In genomic region chr1:228867951-228868730, GRCh38 we compare ENCODE assay signal across 12 cellular contexts.
DNase-seq lines count a peak whose midpoint lies in the region; ATAC-seq, FAIRE-seq and TF ChIP-seq lines count a peak whose summit lies in the region.
"Had no signal": no experiment of that assay in that cellular context is flagged by ENCODE, and none has a peak within 500 bp of the region (broad histone marks: within the 10 kb centered on the region; RNA-seq: fewer than 3 reads in every experiment).

No MANE protein-coding gene starts in this region.

- WGBS in gastroesophageal sphincter (ENCODE audit: low coverage in 1 of 2), 2 donors: 74 to 100% methylated on average over 1 to 3 of the region's 12 CpGs

- CTCF ChIA-PET in WTC11 (lab: Charles Lee): no interaction called here

- POLR2A ChIA-PET in WTC11 (lab: Charles Lee): no interaction called here

- FAIRE-seq in RCC 7860 (lab: Jason Lieb, UNC): no peak

- no peak for TF ChIP-seq EP300 in gastroesophageal sphincter (IDR thresholded peaks at IDR 0.05)

- no peak for ATAC-seq in gastroesophageal sphincter
- no peak for ATAC-seq in WTC11

- no peaks in the 10 kb centered on the region for H3K4me1 ChIP-seq in uterus
- H3K4me1 ChIP-seq in gastroesophageal sphincter: no peaks in the 10 kb centered on the region
- H3K4me1 ChIP-seq: psoas muscle had no signal

- TF ChIP-seq CTCF in uterus (IDR thresholded peaks at IDR 0.05) (no peak), gastroesophageal sphincter (IDR thresholded peaks at IDR 0.05) (no peak), WTC11 (IDR thresholded peaks at IDR 0.05) (no peak)

- no peaks in the 10 kb centered on the region for H3K9me3 ChIP-seq in uterus
- H3K9me3 ChIP-seq in gastroesophageal sphincter: no peaks in the 10 kb centered on the region
- H3K9me3 ChIP-seq: psoas muscle had no signal

- no peaks in the 10 kb centered on the region for H3K27me3 Mint-ChIP-seq in WTC11 (ENCODE audit: low read depth)

- H3K4me3 ChIP-seq in uterus (no peak overlapping the region), gastroesophageal sphincter (no peak overlapping the region)
- H3K4me3 ChIP-seq: coronary artery, psoas muscle had no signal

- H3K36me3 ChIP-seq in uterus (no peaks in the 10 kb centered on the region), gastroesophageal sphincter (no peaks in the 10 kb centered on the region)

- H3K27ac ChIP-seq in uterus: no peak overlapping the region
- no peak overlapping the region for H3K27ac ChIP-seq in gastroesophageal sphincter
- H3K27ac ChIP-seq: coronary artery, psoas muscle had no signal

- H3K27me3 ChIP-seq in uterus: no peaks in the 10 kb centered on the region
- H3K27me3 ChIP-seq in gastroesophageal sphincter: no peaks in the 10 kb centered on the region

- no peak for TF ChIP-seq POLR2A in uterus (IDR thresholded peaks at IDR 0.05)
- TF ChIP-seq POLR2A in gastroesophageal sphincter (IDR thresholded peaks at IDR 0.05): no peak

- peak; percentile 3 for DNase-seq in DMS 273 treated with DMSO at 0.1 percent for 48 hours (lab: John Stamatoyannopoulos, UW)
- DNase-seq in NCI-H146 (lab: John Stamatoyannopoulos, UW): peak; percentile 82
- peak; percentile 32 for DNase-seq in NCI-H748 treated with DMSO at 0.1 percent for 48 hours (lab: John Stamatoyannopoulos, UW)
- DNase-seq in left kidney (ENCODE audit: low read depth, low spot score): peak; percentile 28
- no peak for DNase-seq in RCC 7860 (ENCODE audit: low spot score)
- no peak for DNase-seq in uterus
- no peak for DNase-seq in WTC11 (ENCODE audit: low spot score)
- DNase-seq: activated naive CD8-positive, alpha-beta T cell treated with anti-CD3 and anti-CD28 coated beads, Interleukin-2, amount 10 ng/mL, durations not matched to agents 7 days and 5 days; stimulated activated naive CD4-positive, alpha-beta T cell had no signal

- no peak overlapping the region for H3K27ac Mint-ChIP-seq in WTC11
- H3K27ac Mint-ChIP-seq: activated naive CD8-positive, alpha-beta T cell treated with anti-CD3 and anti-CD28 coated beads, Interleukin-2, amount 10 ng/mL, durations not matched to agents 7 days and 5 days had no signal

- intact Hi-C loops in uterus (cut with DNase I; ENCODE audit: low total_unique reads): no loop called here

- H3K36me3 Mint-ChIP-seq in WTC11: no peaks in the 10 kb centered on the region; the same call in 1 of the 2 replicates
- H3K36me3 Mint-ChIP-seq: activated naive CD8-positive, alpha-beta T cell treated with anti-CD3 and anti-CD28 coated beads, Interleukin-2, amount 10 ng/mL, durations not matched to agents 7 days and 5 days had no signal

- peaks cover 54% of the 10 kb centered on the region for H3K4me1 Mint-ChIP-seq in WTC11

- H3K9me3 Mint-ChIP-seq in WTC11: no peaks in the 10 kb centered on the region
- H3K9me3 Mint-ChIP-seq: activated naive CD8-positive, alpha-beta T cell treated with anti-CD3 and anti-CD28 coated beads, Interleukin-2, amount 10 ng/mL, durations not matched to agents 7 days and 5 days had no signal

- no peak overlapping the region for H3K4me3 Mint-ChIP-seq in WTC11
- H3K4me3 Mint-ChIP-seq: activated naive CD8-positive, alpha-beta T cell treated with anti-CD3 and anti-CD28 coated beads, Interleukin-2, amount 10 ng/mL, durations not matched to agents 7 days and 5 days had no signal

TF ChIP-seq in WTC11, 78 proteins besides CTCF, POLR2A, EP300 and RAD21 (continues in another document):
- TF ChIP-seq MXD4 (CRISPR knock-in tag; IDR thresholded peaks at IDR 0.05; ENCODE audit: borderline replicate concordance): no peak
- TF ChIP-seq SMAD3 (CRISPR knock-in tag; IDR thresholded peaks at IDR 0.05; ENCODE audit: borderline replicate concordance): no peak
- TF ChIP-seq ATF2 (CRISPR knock-in tag; IDR thresholded peaks at IDR 0.05; ENCODE audit: borderline replicate concordance, low read depth): no peak
- no peak for TF ChIP-seq ZNF416 (CRISPR knock-in tag; IDR thresholded peaks at IDR 0.05)
- TF ChIP-seq, protein P1, sequence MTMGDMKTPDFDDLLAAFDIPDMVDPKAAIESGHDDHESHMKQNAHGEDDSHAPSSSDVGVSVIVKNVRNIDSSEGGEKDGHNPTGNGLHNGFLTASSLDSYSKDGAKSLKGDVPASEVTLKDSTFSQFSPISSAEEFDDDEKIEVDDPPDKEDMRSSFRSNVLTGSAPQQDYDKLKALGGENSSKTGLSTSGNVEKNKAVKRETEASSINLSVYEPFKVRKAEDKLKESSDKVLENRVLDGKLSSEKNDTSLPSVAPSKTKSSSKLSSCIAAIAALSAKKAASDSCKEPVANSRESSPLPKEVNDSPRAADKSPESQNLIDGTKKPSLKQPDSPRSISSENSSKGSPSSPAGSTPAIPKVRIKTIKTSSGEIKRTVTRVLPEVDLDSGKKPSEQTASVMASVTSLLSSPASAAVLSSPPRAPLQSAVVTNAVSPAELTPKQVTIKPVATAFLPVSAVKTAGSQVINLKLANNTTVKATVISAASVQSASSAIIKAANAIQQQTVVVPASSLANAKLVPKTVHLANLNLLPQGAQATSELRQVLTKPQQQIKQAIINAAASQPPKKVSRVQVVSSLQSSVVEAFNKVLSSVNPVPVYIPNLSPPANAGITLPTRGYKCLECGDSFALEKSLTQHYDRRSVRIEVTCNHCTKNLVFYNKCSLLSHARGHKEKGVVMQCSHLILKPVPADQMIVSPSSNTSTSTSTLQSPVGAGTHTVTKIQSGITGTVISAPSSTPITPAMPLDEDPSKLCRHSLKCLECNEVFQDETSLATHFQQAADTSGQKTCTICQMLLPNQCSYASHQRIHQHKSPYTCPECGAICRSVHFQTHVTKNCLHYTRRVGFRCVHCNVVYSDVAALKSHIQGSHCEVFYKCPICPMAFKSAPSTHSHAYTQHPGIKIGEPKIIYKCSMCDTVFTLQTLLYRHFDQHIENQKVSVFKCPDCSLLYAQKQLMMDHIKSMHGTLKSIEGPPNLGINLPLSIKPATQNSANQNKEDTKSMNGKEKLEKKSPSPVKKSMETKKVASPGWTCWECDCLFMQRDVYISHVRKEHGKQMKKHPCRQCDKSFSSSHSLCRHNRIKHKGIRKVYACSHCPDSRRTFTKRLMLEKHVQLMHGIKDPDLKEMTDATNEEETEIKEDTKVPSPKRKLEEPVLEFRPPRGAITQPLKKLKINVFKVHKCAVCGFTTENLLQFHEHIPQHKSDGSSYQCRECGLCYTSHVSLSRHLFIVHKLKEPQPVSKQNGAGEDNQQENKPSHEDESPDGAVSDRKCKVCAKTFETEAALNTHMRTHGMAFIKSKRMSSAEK (CRISPR knock-in tag; IDR thresholded peaks at IDR 0.05; ENCODE audit: borderline replicate concordance): no peak
- no peak for TF ChIP-seq ZBTB21 (CRISPR knock-in tag; IDR thresholded peaks at IDR 0.05; ENCODE audit: borderline replicate concordance)
- TF ChIP-seq RORB (CRISPR knock-in tag; IDR thresholded peaks at IDR 0.05): no peak
- no peak for TF ChIP-seq HMGA2 (CRISPR knock-in tag; IDR thresholded peaks at IDR 0.05)
- no peak for TF ChIP-seq GABPB1 (CRISPR knock-in tag; IDR thresholded peaks at IDR 0.05)
- no peak for TF ChIP-seq OVOL2 (CRISPR knock-in tag; IDR thresholded peaks at IDR 0.05; ENCODE audit: borderline replicate concordance)
- TF ChIP-seq, protein P2, sequence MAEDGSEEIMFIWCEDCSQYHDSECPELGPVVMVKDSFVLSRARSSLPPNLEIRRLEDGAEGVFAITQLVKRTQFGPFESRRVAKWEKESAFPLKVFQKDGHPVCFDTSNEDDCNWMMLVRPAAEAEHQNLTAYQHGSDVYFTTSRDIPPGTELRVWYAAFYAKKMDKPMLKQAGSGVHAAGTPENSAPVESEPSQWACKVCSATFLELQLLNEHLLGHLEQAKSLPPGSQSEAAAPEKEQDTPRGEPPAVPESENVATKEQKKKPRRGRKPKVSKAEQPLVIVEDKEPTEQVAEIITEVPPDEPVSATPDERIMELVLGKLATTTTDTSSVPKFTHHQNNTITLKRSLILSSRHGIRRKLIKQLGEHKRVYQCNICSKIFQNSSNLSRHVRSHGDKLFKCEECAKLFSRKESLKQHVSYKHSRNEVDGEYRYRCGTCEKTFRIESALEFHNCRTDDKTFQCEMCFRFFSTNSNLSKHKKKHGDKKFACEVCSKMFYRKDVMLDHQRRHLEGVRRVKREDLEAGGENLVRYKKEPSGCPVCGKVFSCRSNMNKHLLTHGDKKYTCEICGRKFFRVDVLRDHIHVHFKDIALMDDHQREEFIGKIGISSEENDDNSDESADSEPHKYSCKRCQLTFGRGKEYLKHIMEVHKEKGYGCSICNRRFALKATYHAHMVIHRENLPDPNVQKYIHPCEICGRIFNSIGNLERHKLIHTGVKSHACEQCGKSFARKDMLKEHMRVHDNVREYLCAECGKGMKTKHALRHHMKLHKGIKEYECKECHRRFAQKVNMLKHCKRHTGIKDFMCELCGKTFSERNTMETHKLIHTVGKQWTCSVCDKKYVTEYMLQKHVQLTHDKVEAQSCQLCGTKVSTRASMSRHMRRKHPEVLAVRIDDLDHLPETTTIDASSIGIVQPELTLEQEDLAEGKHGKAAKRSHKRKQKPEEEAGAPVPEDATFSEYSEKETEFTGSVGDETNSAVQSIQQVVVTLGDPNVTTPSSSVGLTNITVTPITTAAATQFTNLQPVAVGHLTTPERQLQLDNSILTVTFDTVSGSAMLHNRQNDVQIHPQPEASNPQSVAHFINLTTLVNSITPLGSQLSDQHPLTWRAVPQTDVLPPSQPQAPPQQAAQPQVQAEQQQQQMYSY (CRISPR knock-in tag; IDR thresholded peaks at IDR 0.05): no peak
- no peak for TF ChIP-seq CBFB (CRISPR knock-in tag; IDR thresholded peaks at IDR 0.05; ENCODE audit: low read depth)

Comparison
In these comparisons a context has a peak if more than half of its experiments do, and no peak if none do; other contexts are left out.
1. DNase-seq: peak in DMS 273 treated with DMSO at 0.1 percent for 48 hours (single experiment), NCI-H146 (single experiment), NCI-H748 treated with DMSO at 0.1 percent for 48 hours (single experiment) and left kidney (single experiment); none in RCC 7860 (single experiment), uterus (0 of 2) and WTC11 (single experiment).